Comparison of ENCODE assay signal across 29 cellular contexts in genomic region chr11:79025622-79026021, GRCh38.
DNase-seq lines count a peak whose midpoint lies in the region; ATAC-seq, FAIRE-seq and TF ChIP-seq lines count a peak whose summit lies in the region.
"Had no signal": no experiment of that assay in that cellular context is flagged by ENCODE, and none has a peak within 500 bp of the region (broad histone marks: within the 10 kb centered on the region; RNA-seq: fewer than 3 reads in every experiment).

No MANE protein-coding gene starts in this region.

- H3K27ac Mint-ChIP-seq in activated CD4-positive, alpha-beta T cell treated with anti-CD3 and anti-CD28 coated beads for 36 hours, result no peak overlapping the region
- H3K27ac Mint-ChIP-seq: activated CD8-positive, alpha-beta T cell treated with anti-CD3 and anti-CD28 coated beads, Interleukin-2, amount 10 ng/mL, durations not matched to agents 7 days and 5 days; B cell; CD4-positive, alpha-beta memory T cell; IgD-negative memory B cell; progenitor cell of endocrine pancreas; T-helper 17 cell had no signal

- H3K36me3 ChIP-seq in HUES48 (ENCODE audit: control insufficient read depth, insufficient read depth, low read length), result no peaks in the 10 kb centered on the region
- H3K36me3 ChIP-seq in mesodermal cell (ENCODE audit: control insufficient read depth, insufficient read depth, low read length), result peaks cover 3% of the 10 kb centered on the region
- H3K36me3 ChIP-seq: brain microvascular endothelial cell, left ventricle myocardium inferior, sigmoid colon, tibial artery had no signal

- H3K4me3 Mint-ChIP-seq in activated CD4-positive, alpha-beta T cell treated with anti-CD3 and anti-CD28 coated beads for 36 hours, result no peak overlapping the region
- H3K4me3 Mint-ChIP-seq: activated CD8-positive, alpha-beta T cell treated with anti-CD3 and anti-CD28 coated beads, Interleukin-2, amount 10 ng/mL, durations not matched to agents 7 days and 5 days; B cell; CD4-positive, alpha-beta memory T cell; IgD-negative memory B cell; T-helper 17 cell had no signal

- intact Hi-C loops in activated CD4-positive, alpha-beta T cell treated with anti-CD3 and anti-CD28 coated beads for 36 hours (cut with DNase I, micrococcal nuclease), result no loop called here

- H3K4me1 Mint-ChIP-seq in activated CD4-positive, alpha-beta T cell treated with anti-CD3 and anti-CD28 coated beads for 36 hours, result peaks cover 6% of the 10 kb centered on the region

- FAIRE-seq in D721Med (lab: Jason Lieb, UNC), result no peak
- FAIRE-seq: endothelial cell of umbilical vein had no signal

- DNase-seq in D721Med (ENCODE audit: insufficient read length, low spot score), result no peak
- peak; percentile 28 for DNase-seq in coronary artery (ENCODE audit: low spot score)
- no peak for DNase-seq in activated CD4-positive, alpha-beta T cell treated with anti-CD3 and anti-CD28 coated beads for 36 hours
- DNase-seq: activated CD8-positive, alpha-beta T cell treated with anti-CD3 and anti-CD28 coated beads, Interleukin-2, amount 10 ng/mL, durations not matched to agents 7 days and 5 days; activated naive CD4-positive, alpha-beta T cell treated with anti-CD3 and anti-CD28 coated beads, Interleukin-2, amount 50 U/mL, for 16 hours; brain microvascular endothelial cell; CD4-positive, alpha-beta memory T cell; hippocampal formation; left ventricle myocardium inferior; NCI-H1436 treated with DMSO at 0.1 percent for 48 hours; NCI-H510A; NK-92 treated with Interleukin-12 subunit alpha and Interleukin-12 subunit beta, amount 100 ng/mL, for 24 hours; nucleus accumbens; PC-3; sigmoid colon; stimulated activated CD4-positive, alpha-beta T cell treated with anti-CD3 and anti-CD28 coated beads, Interleukin-4, amount 100 ng/mL, for 24 hours; T-helper 17 cell; tibial artery had no signal

- POLR2A ChIA-PET in activated CD4-positive, alpha-beta T cell treated with anti-CD3 and anti-CD28 coated beads for 36 hours (lab: Charles Lee), result no interaction called here

- peak overlapping the region; percentile 33 for H3K27ac ChIP-seq in HUES48 (ENCODE audit: low read depth, low read length)
- H3K27ac ChIP-seq in coronary artery, result no peak overlapping the region
- peak overlapping the region; percentile 62 for H3K27ac ChIP-seq in mesodermal cell (ENCODE audit: low read depth, low read length, severe bottlenecking)
- H3K27ac ChIP-seq: brain microvascular endothelial cell, left ventricle myocardium inferior, sigmoid colon, SK-N-MC, tibial artery had no signal

- no peaks in the 10 kb centered on the region for H3K36me3 Mint-ChIP-seq in activated CD4-positive, alpha-beta T cell treated with anti-CD3 and anti-CD28 coated beads for 36 hours (ENCODE audit: low read depth)
- H3K36me3 Mint-ChIP-seq: CD4-positive, alpha-beta memory T cell; IgD-negative memory B cell had no signal

- ATAC-seq in activated CD4-positive, alpha-beta T cell treated with anti-CD3 and anti-CD28 coated beads for 36 hours, result no peak
- ATAC-seq in GM19397 (IDR thresholded peaks at IDR 0.05; ENCODE audit: unreplicated experiment), result no peak
- ATAC-seq in GM21737 (IDR thresholded peaks at IDR 0.05; ENCODE audit: unreplicated experiment), result no peak
- ATAC-seq in HG02588 (IDR thresholded peaks at IDR 0.05; ENCODE audit: unreplicated experiment), result no peak
- ATAC-seq: activated CD8-positive, alpha-beta T cell treated with anti-CD3 and anti-CD28 coated beads, Interleukin-2, amount 10 ng/mL, durations not matched to agents 7 days and 5 days; HCT116; PC-3; T-helper 17 cell had no signal

- H3K9me3 Mint-ChIP-seq in activated CD4-positive, alpha-beta T cell treated with anti-CD3 and anti-CD28 coated beads for 36 hours (ENCODE audit: low read depth), result no peaks in the 10 kb centered on the region
- H3K9me3 Mint-ChIP-seq: IgD-negative memory B cell had no signal

- no peaks in the 10 kb centered on the region for H3K27me3 ChIP-seq in HUES48 (ENCODE audit: control insufficient read depth, insufficient read depth, low read length)
- H3K27me3 ChIP-seq: sigmoid colon, tibial artery had no signal

- 0 to 22% methylated on average over 1 of the region's 5 CpGs for WGBS in mesodermal cell (ENCODE audit: insufficient coverage in 2 of 2), 2 experiments

- H3K4me1 ChIP-seq in HUES48 (ENCODE audit: control insufficient read depth, insufficient read depth, low read length), result peaks cover 8% of the 10 kb centered on the region
- peaks cover 20% of the 10 kb centered on the region for H3K4me1 ChIP-seq in mesodermal cell (ENCODE audit: control insufficient read depth, insufficient read depth, low read length, poor library complexity, severe bottlenecking)

- H3K4me3 ChIP-seq in HUES48 (ENCODE audit: low read depth, low read length) (no peak overlapping the region), coronary artery (no peak overlapping the region), mesodermal cell (ENCODE audit: extremely low read depth, insufficient read depth, low read length, poor library complexity, severe bottlenecking) (no peak overlapping the region)
- H3K4me3 ChIP-seq: left ventricle myocardium inferior, sigmoid colon, SK-N-MC, tibial artery had no signal

- H3K9ac ChIP-seq in HUES48 (ENCODE audit: low read depth, low read length), result no peak overlapping the region

- TF ChIP-seq CTCF in D721Med (IDR thresholded peaks at IDR 0.05; ENCODE audit: insufficient read depth, missing control alignments) (peak; percentile 2), coronary artery (IDR thresholded peaks at IDR 0.05) (no peak)

- no peaks in the 10 kb centered on the region for H3K9me3 ChIP-seq in HUES48 (ENCODE audit: control insufficient read depth, insufficient read depth, low read length)
- H3K9me3 ChIP-seq in mesodermal cell (ENCODE audit: control insufficient read depth, low read length), result no peaks in the 10 kb centered on the region
- H3K9me3 ChIP-seq: left ventricle myocardium inferior, sigmoid colon, tibial artery had no signal

- CTCF ChIA-PET in activated CD4-positive, alpha-beta T cell treated with anti-CD3 and anti-CD28 coated beads for 36 hours (lab: Charles Lee), result no interaction called here

- H3K27me3 Mint-ChIP-seq in activated CD4-positive, alpha-beta T cell treated with anti-CD3 and anti-CD28 coated beads for 36 hours, result peaks cover 38% of the 10 kb centered on the region

Comparison
In these comparisons a context has a peak if more than half of its experiments do, and no peak if none do; other contexts are left out.
1. H3K27ac ChIP-seq: peak in HUES48 (single experiment) and mesodermal cell (single experiment); none in coronary artery (0 of 2).